Comparison of ENCODE assay signal across 8 cellular contexts in the genomic region with DNA sequence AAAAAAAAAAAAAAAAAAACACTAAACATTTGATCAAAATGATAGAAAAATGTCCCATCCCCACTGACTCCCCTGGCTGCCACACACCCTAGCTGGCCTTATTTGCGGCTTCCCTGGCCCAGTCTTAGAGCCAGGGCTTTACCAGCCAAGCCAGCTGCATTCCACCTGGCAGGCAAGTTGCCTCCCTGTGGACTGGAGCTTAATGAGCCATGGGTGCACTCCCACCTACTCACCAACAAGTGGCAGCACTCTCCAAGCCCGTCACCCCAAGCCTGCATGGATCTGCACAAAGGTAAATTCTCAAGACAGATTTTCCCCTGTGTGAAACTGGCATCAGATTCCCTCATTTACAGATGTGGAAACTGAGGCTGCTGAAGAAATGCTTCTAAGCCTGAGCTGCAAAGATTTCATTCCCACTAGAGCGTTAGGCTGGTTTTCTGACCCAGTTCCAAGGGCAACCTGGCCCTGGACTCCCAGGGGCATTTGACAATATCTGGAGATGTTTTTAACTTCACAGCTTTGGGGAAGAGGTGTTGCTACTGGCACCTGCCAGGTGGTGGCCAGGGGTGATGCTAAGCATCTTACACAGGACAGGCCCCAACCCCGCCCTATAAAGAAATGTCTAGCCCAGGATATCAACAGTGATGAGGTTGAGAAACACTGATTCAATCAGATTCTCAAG. TPM values are rescaled to one million over a fixed set of nuclear protein-coding genes. Genes with fewer than 3 reads are reported as not detected.
DNase-seq lines count a peak whose midpoint lies in the region; ATAC-seq and TF ChIP-seq lines count a peak whose summit lies in the region.

No MANE protein-coding gene starts in this region.

- no peaks in the 10 kb centered on the region for H3K9me3 ChIP-seq in OCI-LY1 (ENCODE audit: low read length)
- H3K9me3 ChIP-seq in smooth muscle cell (replicated peaks; ENCODE audit: low read depth) = no peaks in the 10 kb centered on the region

- H3K4me3 ChIP-seq in OCI-LY1 (ENCODE audit: low read depth, low read length, poor library complexity, severe bottlenecking) = no peak overlapping the region
- no peak overlapping the region for H3K4me3 ChIP-seq in foreskin fibroblast (ENCODE audit: low read depth in 1 of 2, low read length in 2 of 2)
- no peak overlapping the region for H3K4me3 ChIP-seq in smooth muscle cell

- TF ChIP-seq CTCF in GM13977 (IDR thresholded peaks at IDR 0.05; ENCODE audit: extremely low read depth, insufficient read depth, missing control alignments) (peak; percentile 70), OCI-LY1 (IDR thresholded peaks at IDR 0.05; ENCODE audit: low read length) (peak; percentile 62), foreskin fibroblast (IDR thresholded peaks at IDR 0.05; ENCODE audit: low read depth, low read length) (peak; percentile 62), smooth muscle cell (IDR thresholded peaks at IDR 0.05; ENCODE audit: borderline replicate concordance, insufficient read depth, poor library complexity, severe bottlenecking) (peak; percentile 38)

- H3K9me2 ChIP-seq in OCI-LY1 (ENCODE audit: low read depth, low read length) = no peaks in the 10 kb centered on the region

- no peaks in the 10 kb centered on the region for H3F3A ChIP-seq in OCI-LY1 (ENCODE audit: insufficient read depth, low read length)
- H3F3A ChIP-seq in smooth muscle cell (ENCODE audit: low read depth) = no peaks in the 10 kb centered on the region

- no peak overlapping the region for H3K4me2 ChIP-seq in OCI-LY1 (ENCODE audit: low read length)
- H3K4me2 ChIP-seq in smooth muscle cell = no peak overlapping the region

- ATAC-seq in GM19452 (IDR thresholded peaks at IDR 0.05; ENCODE audit: unreplicated experiment) = no peak

- H2AFZ ChIP-seq in OCI-LY1 (ENCODE audit: low read length) (no peak overlapping the region), smooth muscle cell (ENCODE audit: low read depth) (no peak overlapping the region)

- in situ Hi-C loops in GM13977 (cut with MboI; ENCODE audit: low pct_unique_long_range_greater_than_20kb, low sequenced_read_pairs, unreplicated experiment) = loop anchor here (25.0 kb wide), 1 partner anchor 261 kb away; no protein-coding TSS in a partner anchor

- 49% methylated on average over 4 of the region's 4 CpGs for WGBS in smooth muscle cell (ENCODE audit: low lambda C conversion rate)

- H3K27ac ChIP-seq in OCI-LY1 (ENCODE audit: low read depth, low read length, poor library complexity, severe bottlenecking) (no peak overlapping the region), smooth muscle cell (ENCODE audit: low read depth) (no peak overlapping the region)

- H3K9ac ChIP-seq in OCI-LY1 (ENCODE audit: low read length) (no peak overlapping the region), smooth muscle cell (ENCODE audit: low read depth) (no peak overlapping the region)

- H3K27me3 ChIP-seq in OCI-LY1 (ENCODE audit: insufficient read depth, low read length) = no peaks in the 10 kb centered on the region
- H3K27me3 ChIP-seq in smooth muscle cell (ENCODE audit: low read depth) = no peaks in the 10 kb centered on the region

- peak; percentile 46 for DNase-seq in AG08395 (ENCODE audit: low spot score)
- DNase-seq in GM13977 (ENCODE audit: low spot score) = peak; percentile 78
- DNase-seq in HT-29 (ENCODE audit: low spot score) = peak; percentile 84
- DNase-seq in activated T-cell treated with anti-CD3 and anti-CD28 coated beads, Interleukin-2, amount 50 U/mL, for 48 hours = peak; percentile 49 to 64
- DNase-seq in foreskin fibroblast = peak; percentile 41 to 72
- DNase-seq in smooth muscle cell (lab: John Stamatoyannopoulos, UW; ENCODE audit: unreplicated experiment) = no peak

- H3K36me3 ChIP-seq in OCI-LY1 (ENCODE audit: insufficient read depth, low read length) = no peaks in the 10 kb centered on the region
- H3K36me3 ChIP-seq in smooth muscle cell (ENCODE audit: low read depth) = no peaks in the 10 kb centered on the region

- no peaks in the 10 kb centered on the region for H3K79me2 ChIP-seq in OCI-LY1 (ENCODE audit: insufficient read depth, low read length)
- no peaks in the 10 kb centered on the region for H3K79me2 ChIP-seq in smooth muscle cell (ENCODE audit: low read depth)

- H3K4me1 ChIP-seq in OCI-LY1 (ENCODE audit: insufficient read depth, low read length, severe bottlenecking) = no peaks in the 10 kb centered on the region
- H3K4me1 ChIP-seq in smooth muscle cell (ENCODE audit: low read depth) = no peaks in the 10 kb centered on the region

- H4K20me1 ChIP-seq in OCI-LY1 (ENCODE audit: insufficient read depth, low read length) (no peaks in the 10 kb centered on the region), smooth muscle cell (ENCODE audit: low read depth) (no peaks in the 10 kb centered on the region)

RNA-seq across cellular contexts. Expression of a gene that starts 21.9 kb away (rescaled TPM):
- total RNA-seq in HT-29 (2014; rRNA removed; shearing (Covaris generic)) = 116 and 129 TPM in 2 replicates
- 252 and 275 TPM in 2 replicates for total RNA-seq in smooth muscle cell
- 221 and 243 TPM in 2 replicates for polyA plus RNA-seq in smooth muscle cell

RNA-seq across cellular contexts. Expression of a gene that starts 58.2 kb away (rescaled TPM):
- total RNA-seq in HT-29 (2014; rRNA removed; shearing (Covaris generic)) = 25.0 and 32.2 TPM in 2 replicates
- 128 and 169 TPM in 2 replicates for total RNA-seq in smooth muscle cell
- 64.9 and 66.1 TPM in 2 replicates for polyA plus RNA-seq in smooth muscle cell
